ENCODE assay signal across 11 cellular contexts in the genomic region with DNA sequence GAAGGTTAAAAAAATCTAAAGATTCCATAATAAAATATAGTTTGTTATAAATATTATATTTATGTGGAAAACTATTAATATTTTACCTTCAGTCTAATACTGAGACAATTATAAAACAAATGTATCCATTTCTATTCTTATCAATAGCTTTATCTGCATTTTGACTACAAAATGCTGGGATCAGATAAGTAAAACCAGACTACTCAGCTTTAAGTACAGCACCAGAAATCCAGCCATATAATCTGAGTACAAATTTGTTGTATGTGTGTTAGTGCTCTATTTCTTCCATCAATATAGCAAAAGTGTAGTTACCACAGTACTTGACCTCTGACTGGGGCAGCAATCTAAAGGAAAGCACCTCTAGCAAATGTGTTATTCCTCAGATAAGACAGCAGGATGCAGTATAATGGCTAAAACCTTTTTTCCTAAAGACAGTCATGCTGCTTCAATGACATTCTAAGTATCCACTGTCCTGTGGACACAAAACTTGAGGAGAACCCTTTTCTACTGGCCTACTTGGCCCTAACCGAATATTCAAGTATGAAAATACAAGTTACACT.
DNase-seq lines count a peak whose midpoint lies in the region; ATAC-seq, FAIRE-seq and TF ChIP-seq lines count a peak whose summit lies in the region.
"Had no signal": no experiment of that assay in that cellular context is flagged by ENCODE, and none has a peak within 500 bp of the region (broad histone marks: within the 10 kb centered on the region; RNA-seq: fewer than 3 reads in every experiment).

No MANE protein-coding gene starts in this region.

- POLR2A ChIA-PET in GM12878 (lab: Charles Lee): interaction anchor here (0.6 kb wide), 1 partner anchor 19 kb away, joined by 4 read pairs; no protein-coding TSS in a partner anchor

- H3K79me2 ChIP-seq in GM12878 (ENCODE audit: control insufficient read depth, insufficient read depth, low read length): peaks cover 7% of the 10 kb centered on the region

- H2AFZ ChIP-seq in GM12878 (ENCODE audit: control insufficient read depth, low read depth, low read length) (no peak overlapping the region), mesenchymal stem cell (ENCODE audit: low read depth, low read length) (no peak overlapping the region)

- H3K27ac Mint-ChIP-seq in activated CD4-positive, alpha-beta T cell treated with anti-CD3 and anti-CD28 coated beads, Interleukin-2, amount 10 ng/mL, durations not matched to agents 24 days and 14 days: no peak overlapping the region

- H3K79me1 ChIP-seq in mesenchymal stem cell (replicated peaks; ENCODE audit: low read length, poor library complexity, severe bottlenecking): peaks cover 10% of the 10 kb centered on the region

- intact Hi-C loops in GM12878 (cut with micrococcal nuclease; ENCODE audit: unreplicated experiment) (no loop called here), Right ventricle myocardium superior (cut with DNase I) (no loop called here)
- intact Hi-C loops in activated CD4-positive, alpha-beta T cell treated with anti-CD3 and anti-CD28 coated beads, Interleukin-2, amount 10 ng/mL, durations not matched to agents 24 days and 14 days (cut with micrococcal nuclease): no loop called here

- H2BK5ac ChIP-seq in mesenchymal stem cell (ENCODE audit: low read depth, low read length, poor library complexity, severe bottlenecking): no peak overlapping the region

- H3K4me2 ChIP-seq in GM12878 (ENCODE audit: control insufficient read depth, insufficient read depth): no peak overlapping the region
- no peak overlapping the region for H3K4me2 ChIP-seq in mesenchymal stem cell (ENCODE audit: low read length, poor library complexity, severe bottlenecking)

- H4K91ac ChIP-seq in mesenchymal stem cell (ENCODE audit: low read length): no peak overlapping the region

- H3K4ac ChIP-seq in mesenchymal stem cell (ENCODE audit: low read depth in 1 of 2, low read length in 2 of 2): no peak overlapping the region

- H2AK5ac ChIP-seq in mesenchymal stem cell (ENCODE audit: low read length, severe bottlenecking): no peak overlapping the region

- no peak overlapping the region for H3K9ac ChIP-seq in GM12878 (ENCODE audit: control insufficient read depth, insufficient read depth, low read length)
- H3K9ac ChIP-seq in mesenchymal stem cell (ENCODE audit: low read length): no peak overlapping the region

- peaks cover 25% of the 10 kb centered on the region for H3K36me3 Mint-ChIP-seq in activated CD4-positive, alpha-beta T cell treated with anti-CD3 and anti-CD28 coated beads, Interleukin-2, amount 10 ng/mL, durations not matched to agents 24 days and 14 days (ENCODE audit: low read depth)

- peak; percentile 37 for ATAC-seq in GM12878
- no peak for ATAC-seq in GM21786 (IDR thresholded peaks at IDR 0.05; ENCODE audit: unreplicated experiment)
- ATAC-seq in Right ventricle myocardium superior (ENCODE audit: poor library complexity): no peak

- 100% methylated on average over 1 of the region's 1 CpG for WGBS in GM12878 (ENCODE audit: insufficient coverage, insufficient replicate concordance, low lambda C conversion rate, missing lambda C conversion rate)
- no CpG with 5 or more reads among the region's 1 CpG for WGBS in mesenchymal stem cell

- H3K4me3 ChIP-seq in GM12878 (no peak overlapping the region), mesenchymal stem cell (ENCODE audit: insufficient read depth in 1 of 2, low read depth in 1 of 2, low read length in 2 of 2) (no peak overlapping the region)
- H3K4me3 ChIP-seq: transverse colon had no signal

- DNase-seq in DMS 273 (lab: John Stamatoyannopoulos, UW; ENCODE audit: unreplicated experiment) (peak; percentile 32), DMS 273 treated with DMSO at 0.1 percent for 48 hours (lab: John Stamatoyannopoulos, UW) (no peak), M059J (ENCODE audit: low read depth) (peak; percentile 19), GM12878 (ENCODE audit: low read depth, low spot score) (no peak), mesenchymal stem cell (peak; percentile 43), Right ventricle myocardium superior (no peak)
- no peak for DNase-seq in activated CD4-positive, alpha-beta T cell treated with anti-CD3 and anti-CD28 coated beads, Interleukin-2, amount 10 ng/mL, durations not matched to agents 24 days and 14 days
- DNase-seq: activated naive CD4-positive, alpha-beta T cell treated with Interleukin-2 at 50 U/mL for 16 hours; effector memory CD4-positive, alpha-beta T cell; transverse colon had no signal

- no peak overlapping the region for H4K8ac ChIP-seq in mesenchymal stem cell (ENCODE audit: low read length)

- RAD21 ChIA-PET in GM12878 (lab: Charles Lee; ENCODE audit: unreplicated experiment): interaction anchor here (1.4 kb wide), 1 partner anchor 161 kb away, joined by 5 read pairs; no protein-coding TSS in a partner anchor

- H4K20me1 ChIP-seq in GM12878 (ENCODE audit: control insufficient read depth, insufficient read depth): no peaks in the 10 kb centered on the region

- H2BK12ac ChIP-seq in mesenchymal stem cell (ENCODE audit: low read length in 2 of 2): no peak overlapping the region

- H3K4me3 Mint-ChIP-seq in activated CD4-positive, alpha-beta T cell treated with anti-CD3 and anti-CD28 coated beads, Interleukin-2, amount 10 ng/mL, durations not matched to agents 24 days and 14 days: no peak overlapping the region

- no peak for TF ChIP-seq RAD21 in GM12878 (IDR thresholded peaks at IDR 0.05; ENCODE audit: insufficient read depth, low read depth, low read length)

- CTCF ChIA-PET in GM12878 (lab: Yijun Ruan, JAX): interaction anchor here (0.8 to 1.2 kb wide), 4 partner anchors 8 to 63 kb away, joined by 3 to 4 read pairs (median 3); no protein-coding TSS in a partner anchor

- in situ Hi-C loops in GM12878 (cut with MboI): no loop called here

- no peak overlapping the region for H2BK120ac ChIP-seq in mesenchymal stem cell (ENCODE audit: low read depth, low read length)

- no peaks in the 10 kb centered on the region; the same call in 2 of the 3 replicates for H3K9me3 ChIP-seq in GM12878 (replicated peaks; ENCODE audit: control insufficient read depth, insufficient read depth, low read length)
- peaks cover 7% of the 10 kb centered on the region for H3K9me3 ChIP-seq in mesenchymal stem cell (ENCODE audit: control insufficient read depth, low read length)
- H3K9me3 ChIP-seq: transverse colon had no signal

- H3K36me3 ChIP-seq in GM12878 (ENCODE audit: control insufficient read depth in 2 of 2, insufficient read depth in 2 of 2, low read length in 1 of 2) (peaks cover 0 to 2% of the 10 kb centered on the region in 2 experiments; a peak in 2 of 4 replicates), mesenchymal stem cell (ENCODE audit: control insufficient read depth in 1 of 2, insufficient read depth in 2 of 2, low read depth in 1 of 2, low read length in 2 of 2) (peaks cover 0 to 6% of the 10 kb centered on the region in 2 experiments)

- no peaks in the 10 kb centered on the region for H3K27me3 Mint-ChIP-seq in activated CD4-positive, alpha-beta T cell treated with anti-CD3 and anti-CD28 coated beads, Interleukin-2, amount 10 ng/mL, durations not matched to agents 24 days and 14 days

- H3K27me3 ChIP-seq in GM12878 (replicated peaks in 1 of 2; ENCODE audit: control insufficient read depth in 2 of 2, insufficient read depth in 2 of 2, low read length in 1 of 2) (no peaks in the 10 kb centered on the region), mesenchymal stem cell (ENCODE audit: control insufficient read depth in 1 of 2, insufficient read depth in 1 of 2, low read length in 2 of 2) (no peaks in the 10 kb centered on the region)
- H3K27me3 ChIP-seq: transverse colon had no signal

- peaks cover 8% of the 10 kb centered on the region; the same call in 1 of the 2 replicates for H3K4me1 ChIP-seq in GM12878 (ENCODE audit: control insufficient read depth, insufficient read depth, low read length)
- H3K4me1 ChIP-seq in mesenchymal stem cell (ENCODE audit: control insufficient read depth, insufficient read depth, low read depth, low read length): no peaks in the 10 kb centered on the region
- H3K4me1 ChIP-seq: transverse colon had no signal

- peak in 2 of 3 experiments; percentile 10 to 23; a peak in 2 of 6 replicates for TF ChIP-seq CTCF in GM12878 (IDR thresholded peaks at IDR 0.05 in 2 of 3, conservative IDR thresholded peaks at IDR 0.05 in 1 of 3; ENCODE audit: control insufficient read depth in 2 of 3, extremely low read depth in 1 of 3, insufficient read depth in 1 of 3, low read depth in 3 of 3, low read length in 3 of 3)

- H3K9me3 Mint-ChIP-seq in activated CD4-positive, alpha-beta T cell treated with anti-CD3 and anti-CD28 coated beads, Interleukin-2, amount 10 ng/mL, durations not matched to agents 24 days and 14 days: no peaks in the 10 kb centered on the region

- no peak overlapping the region for H2BK15ac ChIP-seq in mesenchymal stem cell (ENCODE audit: low read depth, poor library complexity, severe bottlenecking)

- TF ChIP-seq POLR2A in GM12878 (IDR thresholded peaks at IDR 0.05; ENCODE audit: low read depth, low read length): no peak

- H3K14ac ChIP-seq in mesenchymal stem cell (ENCODE audit: low read length in 2 of 2): no peak overlapping the region

- SMC1A ChIA-PET in GM12878 (lab: Charles Lee; ENCODE audit: uncharacterized antibody, unreplicated experiment): interaction anchor here (0.7 to 1.1 kb wide), 2 partner anchors 15 to 28 kb away, joined by 3 read pairs; no protein-coding TSS in a partner anchor

- no TSS peak for BruUV-seq in GM12878 (replicated peaks; lab: Mats Ljungman, UMichigan)

- no peak overlapping the region for H3K23ac ChIP-seq in mesenchymal stem cell (ENCODE audit: low read length in 2 of 2)

- H3K4me1 Mint-ChIP-seq in activated CD4-positive, alpha-beta T cell treated with anti-CD3 and anti-CD28 coated beads, Interleukin-2, amount 10 ng/mL, durations not matched to agents 24 days and 14 days: peaks cover 5% of the 10 kb centered on the region

- FAIRE-seq in GM12878 (lab: Jason Lieb, UNC): no peak

- TF ChIP-seq EP300 in GM12878 (IDR thresholded peaks at IDR 0.05; ENCODE audit: borderline replicate concordance in 1 of 2, control insufficient read depth in 1 of 2, low read depth in 2 of 2, low read length in 2 of 2): no peak

- H3K18ac ChIP-seq in mesenchymal stem cell (ENCODE audit: low read depth in 1 of 2, low read length in 2 of 2): no peak overlapping the region

- no peak overlapping the region for H3K27ac ChIP-seq in GM12878 (ENCODE audit: control insufficient read depth, insufficient read depth)
- no peak overlapping the region for H3K27ac ChIP-seq in mesenchymal stem cell (ENCODE audit: low read length, poor library complexity, severe bottlenecking)
- H3K27ac ChIP-seq: transverse colon had no signal

TF ChIP-seq in GM12878, 131 proteins besides CTCF, POLR2A, EP300 and RAD21:
- TF ChIP-seq NR2F1 (conservative IDR thresholded peaks at IDR 0.05): peak; percentile 52; the same call in 1 of the 2 replicates
- no peak for TF ChIP-seq EGR1 (IDR thresholded peaks at IDR 0.05; ENCODE audit: borderline replicate concordance in 1 of 2, low read depth in 2 of 2, low read length in 2 of 2)

Comparison
In these comparisons a context has a peak if more than half of its experiments do, and no peak if none do; other contexts are left out.
1. DNase-seq: peak in DMS 273 (single experiment), M059J (single experiment) and mesenchymal stem cell (single experiment); none in DMS 273 treated with DMSO at 0.1 percent for 48 hours (single experiment), GM12878 (single experiment), activated CD4-positive, alpha-beta T cell treated with anti-CD3 and anti-CD28 coated beads, Interleukin-2, amount 10 ng/mL, durations not matched to agents 24 days and 14 days (single experiment) and Right ventricle myocardium superior (single experiment).